Comparison of ENCODE assay signal across 17 cellular contexts in genomic region chr3:103210583-103210982, GRCh38.
DNase-seq lines count a peak whose midpoint lies in the region; ATAC-seq, FAIRE-seq and TF ChIP-seq lines count a peak whose summit lies in the region.
"Had no signal": no experiment of that assay in that cellular context is flagged by ENCODE, and none has a peak within 500 bp of the region (broad histone marks: within the 10 kb centered on the region; RNA-seq: fewer than 3 reads in every experiment).

No MANE protein-coding gene starts in this region.

- intact Hi-C loops in HepG2 (cut with micrococcal nuclease; ENCODE audit: unreplicated experiment) (no loop called here), right lobe of liver (cut with DNase I) (no loop called here), OCI-LY7 (cut with micrococcal nuclease; ENCODE audit: unreplicated experiment) (no loop called here)

- H3K4me3 ChIP-seq in HepG2 (replicated peaks in 1 of 3; ENCODE audit: insufficient read depth in 1 of 3, low read depth in 2 of 3, low read length in 3 of 3) (no peak overlapping the region), right lobe of liver (no peak overlapping the region), astrocyte of the spinal cord (ENCODE audit: low read depth, low read length) (no peak overlapping the region), OCI-LY7 (ENCODE audit: low read depth, low read length, poor library complexity, severe bottlenecking) (no peak overlapping the region)
- H3K4me3 ChIP-seq: HAP-1 had no signal

- CTCF ChIA-PET in HepG2 (lab: Yijun Ruan, JAX; ENCODE audit: low intra/inter-chr PET ratio, low total read pairs) = no interaction called here
- CTCF ChIA-PET in OCI-LY7 (lab: Charles Lee; ENCODE audit: unreplicated experiment) = no interaction called here

- H3K9me2 ChIP-seq in OCI-LY7 (ENCODE audit: insufficient read depth, low read length) = no peaks in the 10 kb centered on the region

- peaks cover 6% of the 10 kb centered on the region for H3K27me3 Mint-ChIP-seq in nephron progenitor cell (ENCODE audit: low read depth, poor library complexity)
- H3K27me3 Mint-ChIP-seq: B cell; CD4-positive, alpha-beta T cell had no signal

- BruUV-seq in HepG2 (replicated peaks; lab: Mats Ljungman, UMichigan) = no TSS peak
- no TSS peak for BruUV-seq in OCI-LY7 (replicated peaks; lab: Mats Ljungman, UMichigan)

- H3K4me1 Mint-ChIP-seq in nephron progenitor cell = no peaks in the 10 kb centered on the region
- H3K4me1 Mint-ChIP-seq: B cell had no signal

- H3K27ac Mint-ChIP-seq in nephron progenitor cell = peak overlapping the region; percentile 92
- H3K27ac Mint-ChIP-seq: B cell; CD4-positive, alpha-beta T cell had no signal

- H3K4me1 ChIP-seq in HepG2 (ENCODE audit: insufficient read depth, low read length) = no peaks in the 10 kb centered on the region
- no peaks in the 10 kb centered on the region for H3K4me1 ChIP-seq in right lobe of liver
- H3K4me1 ChIP-seq in foreskin keratinocyte = no peaks in the 10 kb centered on the region
- no peaks in the 10 kb centered on the region for H3K4me1 ChIP-seq in OCI-LY7 (ENCODE audit: insufficient read depth, low read length, poor library complexity, severe bottlenecking)
- H3K4me1 ChIP-seq: HAP-1 had no signal

- POLR2A ChIA-PET in HepG2 (lab: Yijun Ruan, JAX) (no interaction called here), OCI-LY7 (lab: Charles Lee) (no interaction called here)

- H3K36me3 ChIP-seq in HepG2 (replicated peaks in 1 of 2; ENCODE audit: control insufficient read depth in 1 of 2, insufficient read depth in 2 of 2, low read length in 2 of 2) = no peaks in the 10 kb centered on the region
- H3K36me3 ChIP-seq in right lobe of liver = no peaks in the 10 kb centered on the region
- H3K36me3 ChIP-seq in OCI-LY7 (ENCODE audit: insufficient read depth, low read length) = no peaks in the 10 kb centered on the region
- H3K36me3 ChIP-seq: HAP-1 had no signal

- H3K4me2 ChIP-seq in HepG2 (ENCODE audit: low read depth, low read length) (no peak overlapping the region), OCI-LY7 (ENCODE audit: low read length) (no peak overlapping the region)

- H3K9me3 Mint-ChIP-seq in nephron progenitor cell = no peaks in the 10 kb centered on the region
- H3K9me3 Mint-ChIP-seq: CD4-positive, alpha-beta T cell had no signal

- H3K4me3 Mint-ChIP-seq in nephron progenitor cell = no peak overlapping the region
- H3K4me3 Mint-ChIP-seq: B cell; CD4-positive, alpha-beta T cell had no signal

- H3K27me3 ChIP-seq in HepG2 (ENCODE audit: control insufficient read depth in 1 of 2, insufficient read depth in 2 of 2, low read length in 2 of 2) (no peaks in the 10 kb centered on the region), right lobe of liver (no peaks in the 10 kb centered on the region), foreskin keratinocyte (no peaks in the 10 kb centered on the region)

- H3K9ac ChIP-seq in HepG2 (ENCODE audit: insufficient read depth, low read depth, low read length) = no peak overlapping the region

- TF ChIP-seq RAD21 in HepG2 (CRISPR knock-in tag; IDR thresholded peaks at IDR 0.05) = no peak

- H3K36me3 Mint-ChIP-seq in nephron progenitor cell (ENCODE audit: low read depth) = no peaks in the 10 kb centered on the region

- TF ChIP-seq CTCF in HepG2 (CRISPR knock-in tag; IDR thresholded peaks at IDR 0.05) (no peak), right lobe of liver (IDR thresholded peaks at IDR 0.05) (no peak), astrocyte of the spinal cord (IDR thresholded peaks at IDR 0.05; ENCODE audit: low read depth, low read length) (no peak), nephron progenitor cell (IDR thresholded peaks at IDR 0.05) (no peak), foreskin keratinocyte (conservative IDR thresholded peaks at IDR 0.05) (no peak), OCI-LY7 (conservative IDR thresholded peaks at IDR 0.05; ENCODE audit: low read length) (no peak)

- ATAC-seq in HepG2 (no peak), right lobe of liver (no peak), foreskin keratinocyte (no peak)

- no peak overlapping the region for H2AFZ ChIP-seq in HepG2 (ENCODE audit: low read length)
- H2AFZ ChIP-seq in OCI-LY7 (ENCODE audit: low read length) = no peak overlapping the region

- no peak for FAIRE-seq in HepG2 (lab: Jason Lieb, UNC)
- FAIRE-seq: G401.6, GM12891 had no signal

- H3K27ac ChIP-seq in HepG2 (ENCODE audit: extremely low read length, insufficient read depth, low read length) (no peak overlapping the region), right lobe of liver (no peak overlapping the region), foreskin keratinocyte (no peak overlapping the region), OCI-LY7 (ENCODE audit: low read depth, low read length, poor library complexity, severe bottlenecking) (no peak overlapping the region)

- H3K9me3 ChIP-seq in HepG2 (ENCODE audit: low read length) = no peaks in the 10 kb centered on the region
- H3K9me3 ChIP-seq in right lobe of liver = no peaks in the 10 kb centered on the region
- no peaks in the 10 kb centered on the region for H3K9me3 ChIP-seq in OCI-LY7 (ENCODE audit: low read length)
- H3K9me3 ChIP-seq: HAP-1 had no signal

- in situ Hi-C loops in HepG2 (cut with HindIII; ENCODE audit: extremely low pct_ligation_motif_present, low pct_unique_long_range_greater_than_20kb) = no loop called here
- in situ Hi-C loops in astrocyte of the spinal cord (cut with HindIII; ENCODE audit: low sequenced_read_pairs) = no loop called here

- no peak for DNase-seq in HepG2 (ENCODE audit: low spot score)
- no peak for DNase-seq in right lobe of liver
- peak; percentile 2 for DNase-seq in astrocyte of the spinal cord (ENCODE audit: low read depth, low spot score)
- no peak for DNase-seq in nephron progenitor cell
- no peak for DNase-seq in foreskin keratinocyte
- no peak for DNase-seq in OCI-LY7 (ENCODE audit: low spot score)
- no peak for DNase-seq in NCI-H187 treated with DMSO at 0.1 percent for 48 hours (lab: John Stamatoyannopoulos, UW)
- DNase-seq: 8988T; C1 segment of cervical spinal cord; Calu3; CD4-positive, alpha-beta T cell; DMS79; GOT3 had no signal

- H4K20me1 ChIP-seq in HepG2 (ENCODE audit: insufficient read depth, low read length) (no peaks in the 10 kb centered on the region), OCI-LY7 (ENCODE audit: insufficient read depth, low read length) (no peaks in the 10 kb centered on the region)

- TF ChIP-seq POLR2A in HepG2 (IDR thresholded peaks at IDR 0.05; ENCODE audit: insufficient read depth in 1 of 2, low read depth in 2 of 2, low read length in 2 of 2) (no peak), right lobe of liver (IDR thresholded peaks at IDR 0.05) (no peak)

- no peaks in the 10 kb centered on the region for H3K79me2 ChIP-seq in HepG2 (ENCODE audit: insufficient read depth, low read length)
- no peaks in the 10 kb centered on the region for H3K79me2 ChIP-seq in OCI-LY7 (ENCODE audit: insufficient read depth, low read depth, low read length)

- WGBS in HepG2 (ENCODE audit: low lambda C conversion rate) = 13% methylated on average over 6 of the region's 7 CpGs
- WGBS in right lobe of liver (ENCODE audit: insufficient coverage, low coverage, low lambda C conversion rate, missing lambda C conversion rate) = 39% methylated on average over 7 of the region's 7 CpGs

- TF ChIP-seq EP300 in HepG2 (IDR thresholded peaks at IDR 0.05; ENCODE audit: low read depth in 2 of 2, low read length in 2 of 2) (no peak), HepG2 (CRISPR knock-in tag; IDR thresholded peaks at IDR 0.05; ENCODE audit: borderline replicate concordance) (no peak)

TF ChIP-seq in HepG2, 621 proteins besides CTCF, POLR2A, EP300 and RAD21:
- TF ChIP-seq, protein P1, sequence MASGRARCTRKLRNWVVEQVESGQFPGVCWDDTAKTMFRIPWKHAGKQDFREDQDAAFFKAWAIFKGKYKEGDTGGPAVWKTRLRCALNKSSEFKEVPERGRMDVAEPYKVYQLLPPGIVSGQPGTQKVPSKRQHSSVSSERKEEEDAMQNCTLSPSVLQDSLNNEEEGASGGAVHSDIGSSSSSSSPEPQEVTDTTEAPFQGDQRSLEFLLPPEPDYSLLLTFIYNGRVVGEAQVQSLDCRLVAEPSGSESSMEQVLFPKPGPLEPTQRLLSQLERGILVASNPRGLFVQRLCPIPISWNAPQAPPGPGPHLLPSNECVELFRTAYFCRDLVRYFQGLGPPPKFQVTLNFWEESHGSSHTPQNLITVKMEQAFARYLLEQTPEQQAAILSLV (CRISPR knock-in tag; IDR thresholded peaks at IDR 0.05; ENCODE audit: borderline replicate concordance) = no peak
- TF ChIP-seq MAFK (conservative IDR thresholded peaks at IDR 0.05 in 1 of 2, IDR thresholded peaks at IDR 0.05 in 1 of 2; ENCODE audit: low read length in 2 of 2) (peak; percentile 54 to 78; a peak in 3 of 4 replicates), MAFF (IDR thresholded peaks at IDR 0.05; ENCODE audit: low read depth, low read length) (peak; percentile 57), CAMTA2 (CRISPR knock-in tag; IDR thresholded peaks at IDR 0.05; ENCODE audit: borderline replicate concordance) (no peak)
